In the genomic region with DNA sequence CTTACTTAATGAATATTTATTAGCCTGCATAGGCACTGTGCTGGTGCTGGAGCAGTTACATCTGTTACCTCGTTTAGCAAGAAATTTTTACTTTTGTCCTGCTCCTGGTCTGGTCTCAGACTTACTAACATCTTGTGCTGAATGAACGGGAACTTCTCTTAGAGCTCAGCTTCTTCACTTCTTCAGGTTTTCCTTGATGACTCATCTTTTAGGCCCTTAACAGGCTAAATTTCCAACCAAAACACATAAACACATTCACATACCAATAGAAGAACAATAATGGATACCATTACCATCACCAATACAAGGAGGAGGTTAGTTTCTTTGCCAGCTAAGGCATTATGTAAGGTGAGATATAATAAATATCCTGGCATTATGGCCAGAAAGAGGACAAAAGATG, we compare ENCODE assay signal across 2 cellular contexts.
TF ChIP-seq lines count a peak whose summit lies in the region.

No MANE protein-coding gene starts in this region.

TF ChIP-seq in SK-N-SH, 30 proteins besides CTCF, POLR2A, EP300 and RAD21 (continued from another document):
- TF ChIP-seq, protein P1, sequence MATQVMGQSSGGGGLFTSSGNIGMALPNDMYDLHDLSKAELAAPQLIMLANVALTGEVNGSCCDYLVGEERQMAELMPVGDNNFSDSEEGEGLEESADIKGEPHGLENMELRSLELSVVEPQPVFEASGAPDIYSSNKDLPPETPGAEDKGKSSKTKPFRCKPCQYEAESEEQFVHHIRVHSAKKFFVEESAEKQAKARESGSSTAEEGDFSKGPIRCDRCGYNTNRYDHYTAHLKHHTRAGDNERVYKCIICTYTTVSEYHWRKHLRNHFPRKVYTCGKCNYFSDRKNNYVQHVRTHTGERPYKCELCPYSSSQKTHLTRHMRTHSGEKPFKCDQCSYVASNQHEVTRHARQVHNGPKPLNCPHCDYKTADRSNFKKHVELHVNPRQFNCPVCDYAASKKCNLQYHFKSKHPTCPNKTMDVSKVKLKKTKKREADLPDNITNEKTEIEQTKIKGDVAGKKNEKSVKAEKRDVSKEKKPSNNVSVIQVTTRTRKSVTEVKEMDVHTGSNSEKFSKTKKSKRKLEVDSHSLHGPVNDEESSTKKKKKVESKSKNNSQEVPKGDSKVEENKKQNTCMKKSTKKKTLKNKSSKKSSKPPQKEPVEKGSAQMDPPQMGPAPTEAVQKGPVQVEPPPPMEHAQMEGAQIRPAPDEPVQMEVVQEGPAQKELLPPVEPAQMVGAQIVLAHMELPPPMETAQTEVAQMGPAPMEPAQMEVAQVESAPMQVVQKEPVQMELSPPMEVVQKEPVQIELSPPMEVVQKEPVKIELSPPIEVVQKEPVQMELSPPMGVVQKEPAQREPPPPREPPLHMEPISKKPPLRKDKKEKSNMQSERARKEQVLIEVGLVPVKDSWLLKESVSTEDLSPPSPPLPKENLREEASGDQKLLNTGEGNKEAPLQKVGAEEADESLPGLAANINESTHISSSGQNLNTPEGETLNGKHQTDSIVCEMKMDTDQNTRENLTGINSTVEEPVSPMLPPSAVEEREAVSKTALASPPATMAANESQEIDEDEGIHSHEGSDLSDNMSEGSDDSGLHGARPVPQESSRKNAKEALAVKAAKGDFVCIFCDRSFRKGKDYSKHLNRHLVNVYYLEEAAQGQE (IDR thresholded peaks at IDR 0.05; ENCODE audit: low read depth, low read length), result no peak
- TF ChIP-seq MXI1 (IDR thresholded peaks at IDR 0.05; ENCODE audit: low read depth, low read length), result no peak
- no peak for TF ChIP-seq EZH2phosphoT487 (IDR thresholded peaks at IDR 0.05; ENCODE audit: borderline replicate concordance, low read depth)
- TF ChIP-seq, protein P2, sequence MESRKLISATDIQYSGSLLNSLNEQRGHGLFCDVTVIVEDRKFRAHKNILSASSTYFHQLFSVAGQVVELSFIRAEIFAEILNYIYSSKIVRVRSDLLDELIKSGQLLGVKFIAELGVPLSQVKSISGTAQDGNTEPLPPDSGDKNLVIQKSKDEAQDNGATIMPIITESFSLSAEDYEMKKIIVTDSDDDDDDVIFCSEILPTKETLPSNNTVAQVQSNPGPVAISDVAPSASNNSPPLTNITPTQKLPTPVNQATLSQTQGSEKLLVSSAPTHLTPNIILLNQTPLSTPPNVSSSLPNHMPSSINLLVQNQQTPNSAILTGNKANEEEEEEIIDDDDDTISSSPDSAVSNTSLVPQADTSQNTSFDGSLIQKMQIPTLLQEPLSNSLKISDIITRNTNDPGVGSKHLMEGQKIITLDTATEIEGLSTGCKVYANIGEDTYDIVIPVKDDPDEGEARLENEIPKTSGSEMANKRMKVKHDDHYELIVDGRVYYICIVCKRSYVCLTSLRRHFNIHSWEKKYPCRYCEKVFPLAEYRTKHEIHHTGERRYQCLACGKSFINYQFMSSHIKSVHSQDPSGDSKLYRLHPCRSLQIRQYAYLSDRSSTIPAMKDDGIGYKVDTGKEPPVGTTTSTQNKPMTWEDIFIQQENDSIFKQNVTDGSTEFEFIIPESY (IDR thresholded peaks at IDR 0.05; ENCODE audit: borderline replicate concordance, low read depth), result no peak

TF ChIP-seq in SK-N-SH treated with all-trans-retinoic acid at 6 μM for 48 hours, 23 proteins besides CTCF, POLR2A, EP300 and RAD21 (continued from another document):
- TF ChIP-seq ESRRG (CRISPR knock-in tag; IDR thresholded peaks at IDR 0.05) (no peak), ZNF565 (CRISPR knock-in tag; conservative IDR thresholded peaks at IDR 0.05; ENCODE audit: low read depth) (no peak), TOX (CRISPR knock-in tag; IDR thresholded peaks at IDR 0.05; ENCODE audit: borderline replicate concordance) (no peak), ARNTL (CRISPR knock-in tag; IDR thresholded peaks at IDR 0.05; ENCODE audit: borderline replicate concordance, low read depth) (no peak)
- TF ChIP-seq, protein P3, sequence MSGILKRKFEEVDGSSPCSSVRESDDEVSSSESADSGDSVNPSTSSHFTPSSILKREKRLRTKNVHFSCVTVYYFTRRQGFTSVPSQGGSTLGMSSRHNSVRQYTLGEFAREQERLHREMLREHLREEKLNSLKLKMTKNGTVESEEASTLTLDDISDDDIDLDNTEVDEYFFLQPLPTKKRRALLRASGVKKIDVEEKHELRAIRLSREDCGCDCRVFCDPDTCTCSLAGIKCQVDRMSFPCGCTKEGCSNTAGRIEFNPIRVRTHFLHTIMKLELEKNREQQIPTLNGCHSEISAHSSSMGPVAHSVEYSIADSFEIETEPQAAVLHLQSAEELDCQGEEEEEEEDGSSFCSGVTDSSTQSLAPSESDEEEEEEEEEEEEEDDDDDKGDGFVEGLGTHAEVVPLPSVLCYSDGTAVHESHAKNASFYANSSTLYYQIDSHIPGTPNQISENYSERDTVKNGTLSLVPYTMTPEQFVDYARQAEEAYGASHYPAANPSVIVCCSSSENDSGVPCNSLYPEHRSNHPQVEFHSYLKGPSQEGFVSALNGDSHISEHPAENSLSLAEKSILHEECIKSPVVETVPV (CRISPR knock-in tag; IDR thresholded peaks at IDR 0.05), result no peak
- TF ChIP-seq, protein P4, sequence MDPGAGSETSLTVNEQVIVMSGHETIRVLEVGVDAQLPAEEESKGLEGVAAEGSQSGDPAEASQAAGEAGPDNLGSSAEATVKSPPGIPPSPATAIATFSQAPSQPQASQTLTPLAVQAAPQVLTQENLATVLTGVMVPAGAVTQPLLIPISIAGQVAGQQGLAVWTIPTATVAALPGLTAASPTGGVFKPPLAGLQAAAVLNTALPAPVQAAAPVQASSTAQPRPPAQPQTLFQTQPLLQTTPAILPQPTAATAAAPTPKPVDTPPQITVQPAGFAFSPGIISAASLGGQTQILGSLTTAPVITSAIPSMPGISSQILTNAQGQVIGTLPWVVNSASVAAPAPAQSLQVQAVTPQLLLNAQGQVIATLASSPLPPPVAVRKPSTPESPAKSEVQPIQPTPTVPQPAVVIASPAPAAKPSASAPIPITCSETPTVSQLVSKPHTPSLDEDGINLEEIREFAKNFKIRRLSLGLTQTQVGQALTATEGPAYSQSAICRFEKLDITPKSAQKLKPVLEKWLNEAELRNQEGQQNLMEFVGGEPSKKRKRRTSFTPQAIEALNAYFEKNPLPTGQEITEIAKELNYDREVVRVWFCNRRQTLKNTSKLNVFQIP (CRISPR knock-in tag; IDR thresholded peaks at IDR 0.05; ENCODE audit: borderline replicate concordance, low read depth), result no peak
